Comparison of ENCODE assay signal across 9 cellular contexts in genomic region chr6:108174371-108175175, GRCh38. TPM values are rescaled to one million over a fixed set of nuclear protein-coding genes. Genes with fewer than 3 reads are reported as not detected.
DNase-seq lines count a peak whose midpoint lies in the region; ATAC-seq and TF ChIP-seq lines count a peak whose summit lies in the region.
"Had no signal": no experiment of that assay in that cellular context is flagged by ENCODE, and none has a peak within 500 bp of the region (broad histone marks: within the 10 kb centered on the region; RNA-seq: fewer than 3 reads in every experiment).

No MANE protein-coding gene starts in this region.

- H3K4me2 ChIP-seq in GM23338 (peak overlapping the region; percentile 86), osteoblast (ENCODE audit: insufficient read depth, low read length) (no peak overlapping the region)

- TF ChIP-seq POLR2A in erythroblast (IDR thresholded peaks at IDR 0.05; ENCODE audit: low read length) = no peak
- TF ChIP-seq POLR2A in breast epithelium (IDR thresholded peaks at IDR 0.05) = no peak

- H3K9me3 Mint-ChIP-seq in GM23338 (no peaks in the 10 kb centered on the region; the same call in 2 of the 3 replicates), T-cell (no peaks in the 10 kb centered on the region)
- H3K9me3 Mint-ChIP-seq: T-helper 2 cell treated with Interferon-gamma antibody and Interleukin-4, amounts not matched to agents 5 μg/mL and 100 μg/mL, for 36 hours had no signal

- TF ChIP-seq CTCF in GM23338 (conservative IDR thresholded peaks at IDR 0.05; ENCODE audit: low read depth in 2 of 2) = no peak
- no peak for TF ChIP-seq CTCF in osteoblast (IDR thresholded peaks at IDR 0.05; ENCODE audit: extremely low read depth, low read depth, low read length)
- TF ChIP-seq CTCF in breast epithelium (IDR thresholded peaks at IDR 0.05) = no peak

- no peak overlapping the region for H2AFZ ChIP-seq in GM23338
- no peak overlapping the region for H2AFZ ChIP-seq in osteoblast (ENCODE audit: low read length)

- H3K27ac Mint-ChIP-seq in GM23338 = no peak overlapping the region
- peak overlapping the region in 1 of 2 donors; percentile 27 for H3K27ac Mint-ChIP-seq in T-cell
- H3K27ac Mint-ChIP-seq: T-helper 2 cell treated with Interferon-gamma antibody and Interleukin-4, amounts not matched to agents 5 μg/mL and 100 μg/mL, for 36 hours had no signal

- peaks cover 49% of the 10 kb centered on the region for H3F3A ChIP-seq in GM23338 (replicated peaks; ENCODE audit: low read depth)

- peak; percentile 91 for DNase-seq in GM23338 (ENCODE audit: low spot score)
- peak in 21 of 34 experiments; percentile 13 to 50 (median 32) for DNase-seq in T-cell
- DNase-seq in erythroblast (lab: John Stamatoyannopoulos, UW) = peak; percentile 39 to 59
- peak; percentile 92 for DNase-seq in osteoblast (ENCODE audit: insufficient read length, low spot score, missing footprints)
- DNase-seq in NCI-H524 treated with DMSO at 0.1 percent for 48 hours (lab: John Stamatoyannopoulos, UW) = no peak
- no peak for DNase-seq in NCI-H524 (lab: John Stamatoyannopoulos, UW)
- DNase-seq in breast epithelium (ENCODE audit: low spot score in 2 of 2) = no peak

- peak overlapping the region; percentile 53 for H3K4me3 ChIP-seq in GM23338
- H3K4me3 ChIP-seq in osteoblast (ENCODE audit: insufficient read depth, low read length) = no peak overlapping the region
- H3K4me3 ChIP-seq in breast epithelium = peak overlapping the region in 1 of 3 donors; percentile 64

- POLR2A ChIA-PET in T-cell (lab: Charles Lee) = no interaction called here

- H3K4me1 ChIP-seq in GM23338 (ENCODE audit: insufficient read depth) (peaks cover 69% of the 10 kb centered on the region), osteoblast (ENCODE audit: insufficient read depth, low read length) (no peaks in the 10 kb centered on the region), breast epithelium (no peaks in the 10 kb centered on the region)

- CTCF ChIA-PET in T-cell (lab: Charles Lee) = interaction anchor here in 1 of 2 donors (0.6 kb wide), 1 partner anchor 133 kb away, joined by 3 read pairs; no protein-coding TSS in a partner anchor

- no peak overlapping the region for H3K27ac ChIP-seq in GM23338 (ENCODE audit: low read depth)
- H3K27ac ChIP-seq in osteoblast (ENCODE audit: low read depth, low read length) = no peak overlapping the region
- H3K27ac ChIP-seq in breast epithelium = no peak overlapping the region
- H3K27ac ChIP-seq: vagina had no signal

- H3K36me3 ChIP-seq in GM23338 (ENCODE audit: insufficient read depth) (no peaks in the 10 kb centered on the region), osteoblast (ENCODE audit: insufficient read depth, low read length) (no peaks in the 10 kb centered on the region), breast epithelium (no peaks in the 10 kb centered on the region)
- H3K36me3 ChIP-seq: vagina had no signal

- peak; percentile 44 for ATAC-seq in GM23338
- ATAC-seq in T-cell (replicated peaks in 1 of 4) = peak in 3 of 4 experiments; percentile 41 to 63 (median 50)

- H3K4me3 Mint-ChIP-seq in GM23338 (peak overlapping the region; percentile 68), T-cell (peak overlapping the region in 1 of 3 donors; percentile 72)

- H3K9me3 ChIP-seq in osteoblast (ENCODE audit: low read depth, low read length) (no peaks in the 10 kb centered on the region), breast epithelium (no peaks in the 10 kb centered on the region)
- H3K9me3 ChIP-seq: vagina had no signal

- H3K9me2 ChIP-seq in GM23338 (ENCODE audit: insufficient read depth) = no peaks in the 10 kb centered on the region

- no peaks in the 10 kb centered on the region for H3K79me2 ChIP-seq in GM23338 (replicated peaks; ENCODE audit: insufficient read depth)
- H3K79me2 ChIP-seq in osteoblast (ENCODE audit: insufficient read depth, low read length) = no peaks in the 10 kb centered on the region

- peaks cover 50% of the 10 kb centered on the region for H3K4me1 Mint-ChIP-seq in GM23338
- peaks cover 26 to 31% (median 27%) of the 10 kb centered on the region in 3 donors for H3K4me1 Mint-ChIP-seq in T-cell

- peaks cover 94% of the 10 kb centered on the region for H3K27me3 ChIP-seq in GM23338 (ENCODE audit: insufficient read depth)
- peaks cover 99% of the 10 kb centered on the region for H3K27me3 ChIP-seq in osteoblast (ENCODE audit: insufficient read depth, low read length)
- H3K27me3 ChIP-seq in breast epithelium = peaks cover 4 to 59% of the 10 kb centered on the region in 2 donors

- H3K36me3 Mint-ChIP-seq in GM23338 (ENCODE audit: low read depth) = no peaks in the 10 kb centered on the region
- H3K36me3 Mint-ChIP-seq in T-cell = no peaks in the 10 kb centered on the region

- intact Hi-C loops in breast epithelium (cut with DNase I; ENCODE audit: low total_unique reads) = no loop called here

- peaks cover 97% of the 10 kb centered on the region for H3K27me3 Mint-ChIP-seq in GM23338 (ENCODE audit: insufficient read depth, low read depth, poor library complexity)
- H3K27me3 Mint-ChIP-seq in T-cell = peaks cover 77 to 91% of the 10 kb centered on the region in 2 donors

- H4K20me1 ChIP-seq in GM23338 (replicated peaks; ENCODE audit: insufficient read depth) (peaks cover 39% of the 10 kb centered on the region), osteoblast (ENCODE audit: insufficient read depth, low read length) (no peaks in the 10 kb centered on the region)

TF ChIP-seq in GM23338, 12 proteins besides CTCF, POLR2A, EP300 and RAD21 (continues in another document):
- TF ChIP-seq, protein P1, sequence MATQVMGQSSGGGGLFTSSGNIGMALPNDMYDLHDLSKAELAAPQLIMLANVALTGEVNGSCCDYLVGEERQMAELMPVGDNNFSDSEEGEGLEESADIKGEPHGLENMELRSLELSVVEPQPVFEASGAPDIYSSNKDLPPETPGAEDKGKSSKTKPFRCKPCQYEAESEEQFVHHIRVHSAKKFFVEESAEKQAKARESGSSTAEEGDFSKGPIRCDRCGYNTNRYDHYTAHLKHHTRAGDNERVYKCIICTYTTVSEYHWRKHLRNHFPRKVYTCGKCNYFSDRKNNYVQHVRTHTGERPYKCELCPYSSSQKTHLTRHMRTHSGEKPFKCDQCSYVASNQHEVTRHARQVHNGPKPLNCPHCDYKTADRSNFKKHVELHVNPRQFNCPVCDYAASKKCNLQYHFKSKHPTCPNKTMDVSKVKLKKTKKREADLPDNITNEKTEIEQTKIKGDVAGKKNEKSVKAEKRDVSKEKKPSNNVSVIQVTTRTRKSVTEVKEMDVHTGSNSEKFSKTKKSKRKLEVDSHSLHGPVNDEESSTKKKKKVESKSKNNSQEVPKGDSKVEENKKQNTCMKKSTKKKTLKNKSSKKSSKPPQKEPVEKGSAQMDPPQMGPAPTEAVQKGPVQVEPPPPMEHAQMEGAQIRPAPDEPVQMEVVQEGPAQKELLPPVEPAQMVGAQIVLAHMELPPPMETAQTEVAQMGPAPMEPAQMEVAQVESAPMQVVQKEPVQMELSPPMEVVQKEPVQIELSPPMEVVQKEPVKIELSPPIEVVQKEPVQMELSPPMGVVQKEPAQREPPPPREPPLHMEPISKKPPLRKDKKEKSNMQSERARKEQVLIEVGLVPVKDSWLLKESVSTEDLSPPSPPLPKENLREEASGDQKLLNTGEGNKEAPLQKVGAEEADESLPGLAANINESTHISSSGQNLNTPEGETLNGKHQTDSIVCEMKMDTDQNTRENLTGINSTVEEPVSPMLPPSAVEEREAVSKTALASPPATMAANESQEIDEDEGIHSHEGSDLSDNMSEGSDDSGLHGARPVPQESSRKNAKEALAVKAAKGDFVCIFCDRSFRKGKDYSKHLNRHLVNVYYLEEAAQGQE (IDR thresholded peaks at IDR 0.05; ENCODE audit: unreplicated experiment) = peak; percentile 84
- TF ChIP-seq STAT1 (IDR thresholded peaks at IDR 0.05; ENCODE audit: unreplicated experiment) (no peak), EZH2phosphoT487 (IDR thresholded peaks at IDR 0.05; ENCODE audit: unreplicated experiment) (peak; percentile 79)

RNA-seq across cellular contexts. Expression of gene NR2E1, which starts 8.8 kb away (rescaled TPM):
- total RNA-seq in GM23338 (2014; rRNA removed; shearing (Covaris generic)) = not detected in 2 replicates
- not detected in 2 replicates for polyA plus RNA-seq in GM23338 (2016; fragmentation: Nextera tagmentation; extraction: Ambion mirVana)
- total RNA-seq in T-cell (not detected), osteoblast (not detected in 2 replicates), breast epithelium (under 1 TPM in 1 of 3 donors, not detected in 2; 0.33 TPM)
- total RNA-seq: vagina had no signal

Comparison
In these comparisons a context has a peak if more than half of its experiments do, and no peak if none do; other contexts are left out.
1. DNase-seq: peak in GM23338 (single experiment), T-cell (21 of 34), erythroblast (2 of 2) and osteoblast (single experiment); none in NCI-H524 treated with DMSO at 0.1 percent for 48 hours (single experiment), NCI-H524 (0 of 2) and breast epithelium (0 of 2).